Comparison of ENCODE assay signal across 12 cellular contexts in genomic region chr2:96065954-96066353, GRCh38. TPM values are rescaled to one million over a fixed set of nuclear protein-coding genes. Genes with fewer than 3 reads are reported as not detected.
DNase-seq lines count a peak whose midpoint lies in the region; ATAC-seq and TF ChIP-seq lines count a peak whose summit lies in the region.
"Not testable (repeated sequence)": the region's sequence is repeated elsewhere in the genome, so short reads cannot be mapped to it uniquely, and the experiment has no call there.
"Had no signal": no experiment of that assay in that cellular context is flagged by ENCODE, and none has a peak within 500 bp of the region (broad histone marks: within the 10 kb centered on the region; RNA-seq: fewer than 3 reads in every experiment).

No MANE protein-coding gene starts in this region.

- intact Hi-C loops in left ventricle myocardium inferior (cut with micrococcal nuclease); posterior vena cava (cut with DNase I): not testable (repeated sequence)

- DNase-seq in RWPE1 (ENCODE audit: low spot score), result not testable (repeated sequence)
- peak; percentile 47 for DNase-seq in activated CD8-positive, alpha-beta memory T cell treated with anti-CD3 and anti-CD28 coated beads, Interleukin-2, amount 50 U/mL, for 48 hours
- DNase-seq in coronary artery (ENCODE audit: low spot score), result peak; percentile 35
- DNase-seq in left ventricle myocardium inferior, result peak; percentile 11
- peak; percentile 28 for DNase-seq in lung (ENCODE audit: low spot score)
- peak; percentile 81 for DNase-seq in posterior vena cava (ENCODE audit: low spot score)

- not testable (repeated sequence) for H3K9me3 ChIP-seq in left ventricle myocardium inferior (replicated peaks); lung (ENCODE audit: control insufficient read depth in 2 of 2, insufficient read depth in 1 of 2, low read length in 1 of 2)

- WGBS in lung, 2 donors, result 87 to 91% methylated on average over 4 of the region's 4 CpGs

- POLR2A ChIA-PET in RWPE1 (lab: Yijun Ruan, JAX; ENCODE audit: low non-redundant PET), result not testable (repeated sequence)

- H3K36me3 ChIP-seq in left ventricle myocardium inferior; lung (ENCODE audit: control insufficient read depth in 2 of 2, insufficient read depth in 2 of 2, low read length in 2 of 2): not testable (repeated sequence)

- H3K4me3 ChIP-seq in coronary artery, left ventricle myocardium inferior, lung: not testable (repeated sequence)

- not testable (repeated sequence) for H3K4me1 ChIP-seq in left ventricle myocardium inferior; lung (ENCODE audit: control insufficient read depth in 2 of 2, insufficient read depth in 2 of 2, low read length in 2 of 2)

- CTCF ChIA-PET in RWPE1 (lab: Yijun Ruan, JAX), result not testable (repeated sequence)

- ATAC-seq in lung (ENCODE audit: insufficient read depth, low FRiP score), result not testable (repeated sequence)

- peak overlapping the region; percentile 39 for H3K27ac ChIP-seq in RWPE1
- H3K27ac ChIP-seq in coronary artery; left ventricle myocardium inferior (replicated peaks); lung (ENCODE audit: low read depth in 1 of 2, low read length in 1 of 2): not testable (repeated sequence)

- H3K27me3 ChIP-seq in left ventricle myocardium inferior (ENCODE audit: low read depth); lung (ENCODE audit: control insufficient read depth, insufficient read depth): not testable (repeated sequence)

- TF ChIP-seq CTCF in RWPE1 (conservative IDR thresholded peaks at IDR 0.05; ENCODE audit: low read depth); coronary artery (IDR thresholded peaks at IDR 0.05); left ventricle myocardium inferior (IDR thresholded peaks at IDR 0.05; ENCODE audit: borderline replicate concordance); lung (IDR thresholded peaks at IDR 0.05; ENCODE audit: control extremely low read depth, extremely low read depth): not testable (repeated sequence)

RNA-seq across cellular contexts. Expression of gene GPAT2, which starts 31.2 kb away (rescaled TPM):
- 5.3 TPM for total RNA-seq in left ventricle myocardium inferior
- 1 to 10 TPM; 1.2 to 4.4 TPM for total RNA-seq in lung
- polyA plus RNA-seq in lung, result 1 to 10 TPM; 5.2 to 6.2 TPM
- 1 to 10 TPM; 6.0 to 10.0 TPM for total RNA-seq in posterior vena cava
- total RNA-seq: A172, Calu3, G401, GM12878, HT1080 had no signal

RNA-seq across cellular contexts. Expression of gene ADRA2B, which starts 50.4 kb away (rescaled TPM):
- total RNA-seq in left ventricle myocardium inferior (2.9 TPM), lung (under 1 TPM; 0.21 to 0.88 TPM), posterior vena cava (1 to 10 TPM; 4.1 to 7.1 TPM)
- polyA plus RNA-seq in lung, result under 1 TPM; 0.25 to 0.31 TPM
- total RNA-seq: A172, Calu3, G401, HFFc6, HT1080 had no signal
